Comparison of ENCODE assay signal across 8 cellular contexts in genomic region chr3:169812124-169812843, GRCh38. TPM values are rescaled to one million over a fixed set of nuclear protein-coding genes. Genes with fewer than 3 reads are reported as not detected.
A peak's percentile ranks its signal among the peaks of the same experiment; 100 is the strongest.
DNase-seq lines count a peak whose midpoint lies in the region; TF ChIP-seq lines count a peak whose summit lies in the region.

No MANE protein-coding gene starts in this region.

- no peaks in the 10 kb centered on the region for H3K4me1 ChIP-seq in HEK293 (ENCODE audit: control insufficient read depth, insufficient read depth, low read length)

- peaks cover 0 to under 1% of the 10 kb centered on the region in 2 experiments; a peak in 1 of 3 replicates for H3K36me3 ChIP-seq in HEK293 (ENCODE audit: control insufficient read depth in 2 of 2, insufficient read depth in 1 of 2, low read length in 2 of 2)

- POLR2A ChIA-PET in HEK293 (lab: Yijun Ruan, JAX): interaction anchor here (0.7 to 1.6 kb wide), 4 partner anchors 13 to 150 kb away, joined by 3 to 6 read pairs (median 4); partner anchors contain the start of genes ACTRT3 and MYNN

- CTCF ChIA-PET in HEK293 (lab: Yijun Ruan, JAX): interaction anchor here (0.6 to 0.7 kb wide), 4 partner anchors 15 to 602 kb away, joined by 3 read pairs; no protein-coding TSS in a partner anchor

- TF ChIP-seq POLR2A in NB4 (IDR thresholded peaks at IDR 0.05; ENCODE audit: extremely low read depth, insufficient read length): peak; percentile 16

- no peak for TF ChIP-seq CTCF in GM12865 (IDR thresholded peaks at IDR 0.05; ENCODE audit: insufficient read depth, low read depth, low read length, missing control alignments)
- TF ChIP-seq CTCF in HEK293 (tag by site-specific recombination; IDR thresholded peaks at IDR 0.05): no peak
- no peak for TF ChIP-seq CTCF in NB4 (IDR thresholded peaks at IDR 0.05; ENCODE audit: low read depth, low read length)
- TF ChIP-seq CTCF in VCaP (conservative IDR thresholded peaks at IDR 0.05): 0 out of 2 replicates have a peak, but pooled peaks have one; percentile 4

- H3K27me3 ChIP-seq in layer of hippocampus (ENCODE audit: control insufficient read depth, insufficient read depth, low read length): no peaks in the 10 kb centered on the region

- H3K27ac ChIP-seq in HEK293 (ENCODE audit: extremely low read depth, low read depth, low read length) (peak overlapping the region; percentile 80), VCaP (peak overlapping the region; percentile 58; the same call in 1 of the 2 replicates), layer of hippocampus (ENCODE audit: low read depth, low read length) (peak overlapping the region; percentile 57)

- peak; percentile 83 for DNase-seq in GM12865 (ENCODE audit: low read depth)
- DNase-seq in NB4 (ENCODE audit: low read depth): peak; percentile 79
- peak; percentile 9 for DNase-seq in cerebellum (ENCODE audit: low spot score)
- peak; percentile 5 to 13 for DNase-seq in stimulated activated CD4-positive, alpha-beta T cell treated with anti-CD3 and anti-CD28 coated beads, Interleukin-15, amount 100 ng/mL, for 1 hour (ENCODE audit: low read depth in 1 of 2, low spot score in 1 of 2)
- DNase-seq in NCI-H226: no peak

- H3K9me3 ChIP-seq in HEK293 (ENCODE audit: control insufficient read depth, insufficient read depth, low read depth, low read length): no peaks in the 10 kb centered on the region

- H3K4me3 ChIP-seq in GM12865 (ENCODE audit: low read depth, low read length) (peak overlapping the region; percentile 72), HEK293 (ENCODE audit: low read depth, low read length) (peak overlapping the region; percentile 61), NB4 (ENCODE audit: low read depth, low read length) (peak overlapping the region; percentile 47)

TF ChIP-seq in HEK293, 187 proteins besides CTCF, POLR2A, EP300 and RAD21 (continues in another document):
- TF ChIP-seq ZBTB49 (tag by site-specific recombination; IDR thresholded peaks at IDR 0.05; ENCODE audit: low read depth) (no peak), ZNF324 (tag by site-specific recombination; IDR thresholded peaks at IDR 0.05) (no peak; the same call in 1 of the 2 replicates), ZNF221 (tag by site-specific recombination; IDR thresholded peaks at IDR 0.05; ENCODE audit: borderline replicate concordance) (no peak), HOXA7 (CRISPR knock-in tag; IDR thresholded peaks at IDR 0.05; ENCODE audit: borderline replicate concordance) (no peak), BCL11B (tag by site-specific recombination; IDR thresholded peaks at IDR 0.05; ENCODE audit: low read depth) (no peak), ZBTB10 (tag by site-specific recombination; IDR thresholded peaks at IDR 0.05) (peak; percentile 92), ZNF423 (tag by site-specific recombination; IDR thresholded peaks at IDR 0.05) (0 out of 2 replicates have a peak, but pooled peaks have one; percentile 38), ZNF561 (tag by site-specific recombination; IDR thresholded peaks at IDR 0.05; ENCODE audit: borderline replicate concordance) (peak; percentile 54; the same call in 1 of the 2 replicates), ZNF777 (tag by site-specific recombination; IDR thresholded peaks at IDR 0.05; ENCODE audit: borderline replicate concordance) (peak; percentile 72; the same call in 1 of the 2 replicates), ZNF768 (tag by site-specific recombination; IDR thresholded peaks at IDR 0.05) (no peak), ZNF391 (tag by site-specific recombination; IDR thresholded peaks at IDR 0.05; ENCODE audit: borderline replicate concordance, low read depth) (no peak)
- TF ChIP-seq, protein P1, sequence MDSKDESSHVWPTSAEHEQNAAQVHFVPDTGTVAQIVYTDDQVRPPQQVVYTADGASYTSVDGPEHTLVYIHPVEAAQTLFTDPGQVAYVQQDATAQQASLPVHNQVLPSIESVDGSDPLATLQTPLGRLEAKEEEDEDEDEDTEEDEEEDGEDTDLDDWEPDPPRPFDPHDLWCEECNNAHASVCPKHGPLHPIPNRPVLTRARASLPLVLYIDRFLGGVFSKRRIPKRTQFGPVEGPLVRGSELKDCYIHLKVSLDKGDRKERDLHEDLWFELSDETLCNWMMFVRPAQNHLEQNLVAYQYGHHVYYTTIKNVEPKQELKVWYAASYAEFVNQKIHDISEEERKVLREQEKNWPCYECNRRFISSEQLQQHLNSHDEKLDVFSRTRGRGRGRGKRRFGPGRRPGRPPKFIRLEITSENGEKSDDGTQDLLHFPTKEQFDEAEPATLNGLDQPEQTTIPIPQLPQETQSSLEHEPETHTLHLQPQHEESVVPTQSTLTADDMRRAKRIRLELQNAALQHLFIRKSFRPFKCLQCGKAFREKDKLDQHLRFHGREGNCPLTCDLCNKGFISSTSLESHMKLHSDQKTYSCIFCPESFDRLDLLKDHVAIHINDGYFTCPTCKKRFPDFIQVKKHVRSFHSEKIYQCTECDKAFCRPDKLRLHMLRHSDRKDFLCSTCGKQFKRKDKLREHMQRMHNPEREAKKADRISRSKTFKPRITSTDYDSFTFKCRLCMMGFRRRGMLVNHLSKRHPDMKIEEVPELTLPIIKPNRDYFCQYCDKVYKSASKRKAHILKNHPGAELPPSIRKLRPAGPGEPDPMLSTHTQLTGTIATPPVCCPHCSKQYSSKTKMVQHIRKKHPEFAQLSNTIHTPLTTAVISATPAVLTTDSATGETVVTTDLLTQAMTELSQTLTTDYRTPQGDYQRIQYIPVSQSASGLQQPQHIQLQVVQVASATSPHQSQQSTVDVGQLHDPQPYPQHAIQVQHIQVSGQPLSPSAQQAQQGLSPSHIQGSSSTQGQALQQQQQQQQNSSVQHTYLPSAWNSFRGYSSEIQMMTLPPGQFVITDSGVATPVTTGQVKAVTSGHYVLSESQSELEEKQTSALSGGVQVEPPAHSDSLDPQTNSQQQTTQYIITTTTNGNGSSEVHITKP (tag by site-specific recombination; IDR thresholded peaks at IDR 0.05): peak; percentile 6; the same call in 1 of the 2 replicates
- TF ChIP-seq, protein P2, sequence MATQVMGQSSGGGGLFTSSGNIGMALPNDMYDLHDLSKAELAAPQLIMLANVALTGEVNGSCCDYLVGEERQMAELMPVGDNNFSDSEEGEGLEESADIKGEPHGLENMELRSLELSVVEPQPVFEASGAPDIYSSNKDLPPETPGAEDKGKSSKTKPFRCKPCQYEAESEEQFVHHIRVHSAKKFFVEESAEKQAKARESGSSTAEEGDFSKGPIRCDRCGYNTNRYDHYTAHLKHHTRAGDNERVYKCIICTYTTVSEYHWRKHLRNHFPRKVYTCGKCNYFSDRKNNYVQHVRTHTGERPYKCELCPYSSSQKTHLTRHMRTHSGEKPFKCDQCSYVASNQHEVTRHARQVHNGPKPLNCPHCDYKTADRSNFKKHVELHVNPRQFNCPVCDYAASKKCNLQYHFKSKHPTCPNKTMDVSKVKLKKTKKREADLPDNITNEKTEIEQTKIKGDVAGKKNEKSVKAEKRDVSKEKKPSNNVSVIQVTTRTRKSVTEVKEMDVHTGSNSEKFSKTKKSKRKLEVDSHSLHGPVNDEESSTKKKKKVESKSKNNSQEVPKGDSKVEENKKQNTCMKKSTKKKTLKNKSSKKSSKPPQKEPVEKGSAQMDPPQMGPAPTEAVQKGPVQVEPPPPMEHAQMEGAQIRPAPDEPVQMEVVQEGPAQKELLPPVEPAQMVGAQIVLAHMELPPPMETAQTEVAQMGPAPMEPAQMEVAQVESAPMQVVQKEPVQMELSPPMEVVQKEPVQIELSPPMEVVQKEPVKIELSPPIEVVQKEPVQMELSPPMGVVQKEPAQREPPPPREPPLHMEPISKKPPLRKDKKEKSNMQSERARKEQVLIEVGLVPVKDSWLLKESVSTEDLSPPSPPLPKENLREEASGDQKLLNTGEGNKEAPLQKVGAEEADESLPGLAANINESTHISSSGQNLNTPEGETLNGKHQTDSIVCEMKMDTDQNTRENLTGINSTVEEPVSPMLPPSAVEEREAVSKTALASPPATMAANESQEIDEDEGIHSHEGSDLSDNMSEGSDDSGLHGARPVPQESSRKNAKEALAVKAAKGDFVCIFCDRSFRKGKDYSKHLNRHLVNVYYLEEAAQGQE (tag by site-specific recombination; IDR thresholded peaks at IDR 0.05): 0 out of 2 replicates have a peak, but pooled peaks have one; percentile 36

RNA-seq across cellular contexts. Expression of gene LRRIQ4, which starts 0.4 kb away (rescaled TPM):
- total RNA-seq in cerebellum: 1.3 TPM

RNA-seq across cellular contexts. Expression of gene LRRC34, which starts 0.4 kb away (rescaled TPM):
- 21.1 TPM for total RNA-seq in cerebellum

RNA-seq across cellular contexts. Expression of gene MYNN, which starts 39.1 kb away (rescaled TPM):
- 30.9 TPM for total RNA-seq in cerebellum

RNA-seq across cellular contexts. Expression of gene ACTRT3, which starts 42.9 kb away (rescaled TPM):
- total RNA-seq in cerebellum: 4.5 TPM

RNA-seq across cellular contexts. Expression of gene TERC, which starts 47.4 kb away (rescaled TPM):
- total RNA-seq in cerebellum: 66.4 TPM
